Comparison of ENCODE assay signal across 25 cellular contexts in the genomic region with DNA sequence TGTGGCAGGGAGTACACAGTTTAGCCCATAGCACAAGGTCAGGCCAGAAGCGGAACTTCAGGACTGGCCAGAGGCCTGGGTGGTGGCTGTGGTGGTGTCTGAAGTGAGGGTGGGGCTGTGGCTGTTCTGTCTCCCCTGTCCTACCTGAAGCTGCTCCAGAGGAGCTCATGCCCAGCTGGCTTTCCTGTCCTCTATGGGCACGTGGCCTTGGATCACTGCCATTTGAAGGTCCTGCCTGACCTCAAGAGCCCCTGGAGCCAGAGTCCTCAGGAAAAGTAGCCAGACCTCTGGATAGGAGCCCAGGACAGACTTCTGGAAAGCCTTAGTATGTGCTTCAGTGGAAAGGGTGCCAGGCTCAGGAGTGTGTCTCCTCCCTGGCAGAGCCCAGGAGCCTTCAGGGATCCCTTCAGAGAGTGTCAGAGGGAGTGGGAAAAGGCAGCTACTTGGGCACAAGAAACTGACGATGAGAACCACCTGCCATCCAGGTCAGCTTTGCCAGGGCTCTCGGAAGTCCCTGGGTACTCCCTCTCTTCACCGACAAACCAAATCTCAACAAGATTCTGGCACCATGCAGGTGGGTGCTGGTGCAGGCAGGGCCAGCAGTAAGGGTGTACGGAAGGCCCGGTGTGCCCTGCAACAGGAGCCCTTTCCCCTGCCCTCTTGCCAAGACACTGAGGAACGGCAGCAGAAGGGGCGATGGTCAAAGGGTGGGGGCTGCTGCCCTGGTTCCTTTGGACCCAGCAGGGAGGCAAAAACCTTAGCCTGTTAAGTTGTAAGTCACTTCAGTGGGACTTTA.
"Had no signal": no experiment of that assay in that cellular context is flagged by ENCODE, and none has a peak within 500 bp of the region (broad histone marks: within the 10 kb centered on the region; RNA-seq: fewer than 3 reads in every experiment).

No MANE protein-coding gene starts in this region.

- H3K9me3 ChIP-seq: body of pancreas had no signal

- H3K36me3 ChIP-seq: cardiac muscle cell, spleen, tibial nerve, WERI-Rb-1 had no signal

- H3K4me3 Mint-ChIP-seq: activated CD4-positive, alpha-beta T cell treated with anti-CD3 and anti-CD28 coated beads, Interleukin-2, amount 10 ng/mL, durations not matched to agents 7 days and 5 days; activated CD8-positive, alpha-beta memory T cell treated with anti-CD3 and anti-CD28 coated beads, Interleukin-2, amount 10 ng/mL, durations not matched to agents 7 days and 5 days; activated CD8-positive, alpha-beta T cell treated with anti-CD3 and anti-CD28 coated beads for 36 hours; activated naive CD4-positive, alpha-beta T cell treated with anti-CD3 and anti-CD28 coated beads, Interleukin-2, amount 50 U/mL, for 24 hours; activated T-helper 1 cell treated with anti-CD3 and anti-CD28 coated beads, Interleukin-12 subunit alpha, Interleukin-12 subunit beta, Interleukin-2, Interleukin-4 antibody, amounts not matched to agents 30 ng/mL and 10 ng/mL and 1 ng/mL, durations not matched to agents 14 hours and 24 hours and 36 hours; memory B cell; nephron progenitor cell had no signal

- H3K9me3 Mint-ChIP-seq: activated CD4-positive, alpha-beta T cell treated with anti-CD3 and anti-CD28 coated beads, Interleukin-2, amount 10 ng/mL, durations not matched to agents 7 days and 5 days; activated CD8-positive, alpha-beta T cell treated with anti-CD3 and anti-CD28 coated beads for 36 hours; activated naive CD4-positive, alpha-beta T cell treated with anti-CD3 and anti-CD28 coated beads, Interleukin-2, amount 50 U/mL, for 24 hours; activated T-helper 1 cell treated with anti-CD3 and anti-CD28 coated beads, Interleukin-12 subunit alpha, Interleukin-12 subunit beta, Interleukin-2, Interleukin-4 antibody, amounts not matched to agents 30 ng/mL and 10 ng/mL and 1 ng/mL, durations not matched to agents 14 hours and 24 hours and 36 hours had no signal

- H3K36me3 Mint-ChIP-seq: activated CD8-positive, alpha-beta memory T cell treated with anti-CD3 and anti-CD28 coated beads, Interleukin-2, amount 10 ng/mL, durations not matched to agents 7 days and 5 days; activated naive CD4-positive, alpha-beta T cell treated with anti-CD3 and anti-CD28 coated beads, Interleukin-2, amount 50 U/mL, for 24 hours had no signal

- H3K4me1 ChIP-seq: spleen had no signal

- ATAC-seq: activated CD8-positive, alpha-beta memory T cell treated with anti-CD3 and anti-CD28 coated beads, Interleukin-2, amount 10 ng/mL, durations not matched to agents 7 days and 5 days; activated CD8-positive, alpha-beta T cell treated with anti-CD3 and anti-CD28 coated beads for 36 hours; SK-N-SH treated with all-trans-retinoic acid at 6 μM for 48 hours; stimulated activated naive CD8-positive, alpha-beta T cell treated with anti-CD3 and anti-CD28 coated beads, Interleukin-15, Interleukin-2, amounts not matched to agents 100 U/mL and 50 U/mL, for 24 hours had no signal

- H3K27me3 Mint-ChIP-seq: activated CD8-positive, alpha-beta T cell treated with anti-CD3 and anti-CD28 coated beads for 36 hours; activated naive CD4-positive, alpha-beta T cell treated with anti-CD3 and anti-CD28 coated beads, Interleukin-2, amount 50 U/mL, for 24 hours had no signal

- H3K4me1 Mint-ChIP-seq: activated CD8-positive, alpha-beta memory T cell treated with anti-CD3 and anti-CD28 coated beads, Interleukin-2, amount 10 ng/mL, durations not matched to agents 7 days and 5 days; activated naive CD4-positive, alpha-beta T cell treated with anti-CD3 and anti-CD28 coated beads, Interleukin-2, amount 50 U/mL, for 24 hours had no signal

- H3K27me3 ChIP-seq: body of pancreas, tibial nerve had no signal

- H3K4me3 ChIP-seq: body of pancreas, cardiac muscle cell, spleen, tibial nerve had no signal

- H3K27ac ChIP-seq: cardiac muscle cell, spleen, tibial nerve, WERI-Rb-1 had no signal

- H3K27ac Mint-ChIP-seq: activated CD4-positive, alpha-beta T cell treated with anti-CD3 and anti-CD28 coated beads, Interleukin-2, amount 10 ng/mL, durations not matched to agents 7 days and 5 days; activated CD8-positive, alpha-beta memory T cell treated with anti-CD3 and anti-CD28 coated beads, Interleukin-2, amount 10 ng/mL, durations not matched to agents 7 days and 5 days; activated CD8-positive, alpha-beta T cell treated with anti-CD3 and anti-CD28 coated beads for 36 hours; activated naive CD4-positive, alpha-beta T cell treated with anti-CD3 and anti-CD28 coated beads, Interleukin-2, amount 50 U/mL, for 24 hours; activated T-helper 1 cell treated with anti-CD3 and anti-CD28 coated beads, Interleukin-12 subunit alpha, Interleukin-12 subunit beta, Interleukin-2, Interleukin-4 antibody, amounts not matched to agents 30 ng/mL and 10 ng/mL and 1 ng/mL, durations not matched to agents 14 hours and 24 hours and 36 hours; memory B cell; nephron progenitor cell had no signal

- DNase-seq: activated CD4-positive, alpha-beta T cell treated with anti-CD3 and anti-CD28 coated beads, Interleukin-2, amount 10 ng/mL, durations not matched to agents 7 days and 5 days; activated CD4-positive, CD25-positive, alpha-beta regulatory T cell treated with anti-CD3 and anti-CD28 coated beads, Interleukin-2, amount 50 U/mL, for 72 hours; activated CD8-positive, alpha-beta memory T cell treated with anti-CD3 and anti-CD28 coated beads, Interleukin-2, amount 10 ng/mL, durations not matched to agents 7 days and 5 days; activated CD8-positive, alpha-beta T cell treated with anti-CD3 and anti-CD28 coated beads for 36 hours; activated gamma-delta T cell; activated T-cell treated with anti-CD3 and anti-CD28 coated beads for 4 hours; anterior cingulate cortex; effector memory CD4-positive, alpha-beta T cell; nephron progenitor cell; nucleus accumbens; spleen; stimulated activated CD4-positive, alpha-beta T cell treated with anti-CD3 and anti-CD28 coated beads, Interleukin-4, amount 100 ng/mL, for 4 hours; stimulated activated naive CD8-positive, alpha-beta T cell treated with anti-CD3 and anti-CD28 coated beads, Interleukin-15, Interleukin-2, amounts not matched to agents 100 U/mL and 50 U/mL, for 24 hours; WERI-Rb-1 had no signal

- FAIRE-seq: frontal cortex, islet of Langerhans, TTC549, urothelium cell line had no signal
